1 cellular context compared by ENCODE assay signal in genomic region chr20:53918949-53919361, GRCh38.
TF ChIP-seq lines count a peak whose summit lies in the region.

No MANE protein-coding gene starts in this region.

TF ChIP-seq in K562, 482 proteins besides CTCF, POLR2A, EP300 and RAD21 (continued from another document):
- TF ChIP-seq ZNF655 (CRISPR knock-in tag; IDR thresholded peaks at IDR 0.05) (no peak), SIRT6 (IDR thresholded peaks at IDR 0.05; ENCODE audit: low read depth, low read length) (no peak), ZNF184 (CRISPR knock-in tag; IDR thresholded peaks at IDR 0.05) (no peak), HNRNPK (IDR thresholded peaks at IDR 0.05; ENCODE audit: low read depth, low read length, poor library complexity, severe bottlenecking) (no peak), HCFC1 (IDR thresholded peaks at IDR 0.05; ENCODE audit: low read depth, low read length) (peak; percentile 90), TRIM24 (IDR thresholded peaks at IDR 0.05) (no peak), YY1 (IDR thresholded peaks at IDR 0.05; ENCODE audit: borderline replicate concordance in 1 of 3, control insufficient read depth in 1 of 3, extremely low read depth in 1 of 3, insufficient read depth in 3 of 3, insufficient read length in 1 of 3, insufficient replicate concordance in 2 of 3, low read depth in 1 of 3, low read length in 2 of 3) (peak; percentile 48 to 95 (median 84)), TCFL5 (CRISPR knock-in tag; conservative IDR thresholded peaks at IDR 0.05) (no peak), ZNF347 (CRISPR knock-in tag; IDR thresholded peaks at IDR 0.05; ENCODE audit: low read depth) (no peak), ZNF583 (CRISPR knock-in tag; IDR thresholded peaks at IDR 0.05) (no peak), MLLT1 (IDR thresholded peaks at IDR 0.05) (peak in 1 of 2 experiments; percentile 92; a peak in 2 of 4 replicates), CREM (IDR thresholded peaks at IDR 0.05; ENCODE audit: low read depth) (0 out of 2 replicates have a peak, but pooled peaks have one; percentile 30), ZBTB7A (IDR thresholded peaks at IDR 0.05; ENCODE audit: borderline replicate concordance, control insufficient read depth, low read depth, low read length) (no peak), MBD2 (IDR thresholded peaks at IDR 0.05; ENCODE audit: borderline replicate concordance, low read depth) (0 out of 2 replicates have a peak, but pooled peaks have one; percentile 25), NR2C1 (IDR thresholded peaks at IDR 0.05) (peak; percentile 51), NR2C1 (tag; IDR thresholded peaks at IDR 0.05) (peak; percentile 74), ZBTB11 (CRISPR knock-in tag; IDR thresholded peaks at IDR 0.05) (peak in 1 of 3 experiments; percentile 84; a peak in 2 of 6 replicates), ZC3H8 (IDR thresholded peaks at IDR 0.05) (no peak), ETS1 (conservative IDR thresholded peaks at IDR 0.05; ENCODE audit: control insufficient read depth, low read depth, low read length) (peak; percentile 75; the same call in 1 of the 2 replicates), ELK3 (CRISPR knock-in tag; IDR thresholded peaks at IDR 0.05) (no peak), ZBTB5 (IDR thresholded peaks at IDR 0.05) (no peak), ZNF121 (CRISPR knock-in tag; conservative IDR thresholded peaks at IDR 0.05) (peak; percentile 60; the same call in 1 of the 2 replicates), CTBP1 (IDR thresholded peaks at IDR 0.05; ENCODE audit: borderline replicate concordance) (no peak), SRSF9 (IDR thresholded peaks at IDR 0.05; ENCODE audit: borderline replicate concordance, low read depth, low read length) (no peak), STAG1 (CRISPR knock-in tag; IDR thresholded peaks at IDR 0.05; ENCODE audit: borderline replicate concordance) (no peak), NR2C2 (CRISPR knock-in tag; IDR thresholded peaks at IDR 0.05) (no peak), NR2C2 (tag; IDR thresholded peaks at IDR 0.05) (peak; percentile 50; the same call in 1 of the 2 replicates), AFF1 (IDR thresholded peaks at IDR 0.05; ENCODE audit: low read depth in 1 of 2, partially characterized antibody in 2 of 2) (peak in 1 of 2 experiments; percentile 72), PHB (CRISPR knock-in tag; IDR thresholded peaks at IDR 0.05) (no peak), SIX5 (IDR thresholded peaks at IDR 0.05; ENCODE audit: borderline replicate concordance in 1 of 2, insufficient read depth in 1 of 2, low read depth in 1 of 2, low read length in 2 of 2) (peak; percentile 79 to 83), CREB3L1 (IDR thresholded peaks at IDR 0.05; ENCODE audit: borderline replicate concordance, low read depth) (peak; percentile 41; the same call in 1 of the 2 replicates), ZNF165 (CRISPR knock-in tag; IDR thresholded peaks at IDR 0.05; ENCODE audit: borderline replicate concordance) (no peak)
